In the genomic region with DNA sequence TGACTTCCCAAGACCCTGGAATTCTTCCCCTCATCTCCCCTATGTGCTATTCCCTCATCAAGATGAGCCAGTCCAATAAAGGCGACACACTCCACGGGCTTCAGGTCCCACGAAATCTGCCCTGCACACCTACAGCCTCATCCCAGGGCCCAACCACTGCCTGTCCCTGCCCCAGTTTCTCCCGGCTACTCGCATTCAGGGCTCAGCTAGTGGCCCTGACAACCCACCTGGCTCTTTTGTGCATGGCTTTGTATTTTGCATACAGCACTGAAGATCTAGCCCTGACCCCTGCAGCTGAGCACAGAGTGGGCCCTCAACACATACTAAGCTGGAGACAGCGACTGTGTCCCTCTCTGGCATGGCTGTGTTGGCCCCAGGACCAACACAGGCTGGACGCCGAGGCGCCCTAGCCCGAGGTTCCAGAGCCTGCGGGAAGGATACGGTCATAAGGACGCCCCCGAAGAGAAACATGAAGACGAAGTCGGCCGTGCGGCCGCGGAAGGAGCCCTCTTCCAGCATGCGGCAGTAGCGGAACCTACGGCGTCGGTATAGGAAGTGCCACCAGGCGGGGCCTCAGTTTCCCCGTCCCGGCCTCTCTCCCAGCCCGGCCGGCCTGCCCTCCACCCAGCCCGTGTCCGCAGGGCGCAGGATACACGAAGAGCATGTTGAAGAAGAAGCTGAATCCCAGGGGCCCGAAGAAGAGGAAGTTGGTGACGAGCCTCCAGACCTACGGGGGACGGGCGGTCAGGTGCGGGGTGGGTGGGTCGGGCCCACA, we compare ENCODE assay signal across 7 cellular contexts. TPM values are rescaled to one million over a fixed set of nuclear protein-coding genes. Genes with fewer than 3 reads are reported as not detected.
DNase-seq lines count a peak whose midpoint lies in the region; ATAC-seq lines count a peak whose summit lies in the region.

No MANE protein-coding gene starts in this region.

- H3K36me3 Mint-ChIP-seq in activated naive CD8-positive, alpha-beta T cell treated with anti-CD3 and anti-CD28 coated beads, Interleukin-2, amount 10 ng/mL, durations not matched to agents 7 days and 5 days: peaks cover 6% of the 10 kb centered on the region
- peaks cover 0 to 8% of the 10 kb centered on the region in 2 donors for H3K36me3 Mint-ChIP-seq in naive B cell

- H3K4me3 Mint-ChIP-seq in activated naive CD8-positive, alpha-beta T cell treated with anti-CD3 and anti-CD28 coated beads, Interleukin-2, amount 10 ng/mL, durations not matched to agents 7 days and 5 days: peak overlapping the region; percentile 91
- H3K4me3 Mint-ChIP-seq in naive B cell: peak overlapping the region; percentile 80 to 98 (median 96)

- peak overlapping the region; percentile 84 for H3K27ac Mint-ChIP-seq in activated naive CD8-positive, alpha-beta T cell treated with anti-CD3 and anti-CD28 coated beads, Interleukin-2, amount 10 ng/mL, durations not matched to agents 7 days and 5 days
- peak overlapping the region; percentile 92 to 100 (median 98) for H3K27ac Mint-ChIP-seq in naive B cell

- H3K9me3 Mint-ChIP-seq in activated naive CD8-positive, alpha-beta T cell treated with anti-CD3 and anti-CD28 coated beads, Interleukin-2, amount 10 ng/mL, durations not matched to agents 7 days and 5 days: no peaks in the 10 kb centered on the region
- H3K9me3 Mint-ChIP-seq in naive B cell: no peaks in the 10 kb centered on the region

- peaks cover 21% of the 10 kb centered on the region for H3K4me1 Mint-ChIP-seq in activated naive CD8-positive, alpha-beta T cell treated with anti-CD3 and anti-CD28 coated beads, Interleukin-2, amount 10 ng/mL, durations not matched to agents 7 days and 5 days
- peaks cover 56 to 69% (median 67%) of the 10 kb centered on the region in 3 donors for H3K4me1 Mint-ChIP-seq in naive B cell

- POLR2A ChIA-PET in activated naive CD8-positive, alpha-beta T cell treated with anti-CD3 and anti-CD28 coated beads, Interleukin-2, amount 10 ng/mL, durations not matched to agents 7 days and 5 days (lab: Charles Lee): interaction anchor here (0.8 to 1.5 kb wide), 4 partner anchors 17 to 71 kb away, joined by 3 to 4 read pairs (median 4); a partner anchor contains a TSS

- no peak for DNase-seq in activated naive CD8-positive, alpha-beta T cell treated with anti-CD3 and anti-CD28 coated beads, Interleukin-2, amount 10 ng/mL, durations not matched to agents 7 days and 5 days
- peak; percentile 85 for DNase-seq in naive B cell
- no peak for DNase-seq in D341Med (ENCODE audit: low spot score)
- no peak for DNase-seq in cerebellum (ENCODE audit: low spot score)

- H3K27me3 Mint-ChIP-seq in activated naive CD8-positive, alpha-beta T cell treated with anti-CD3 and anti-CD28 coated beads, Interleukin-2, amount 10 ng/mL, durations not matched to agents 7 days and 5 days: peaks cover 9% of the 10 kb centered on the region
- no peaks in the 10 kb centered on the region for H3K27me3 Mint-ChIP-seq in naive B cell

- ATAC-seq in GM19351 (IDR thresholded peaks at IDR 0.05; ENCODE audit: unreplicated experiment) (peak; percentile 6), HG03159 (IDR thresholded peaks at IDR 0.05; ENCODE audit: unreplicated experiment) (peak; percentile 17), naive B cell (ENCODE audit: low read depth in 2 of 2) (peak; percentile 48 to 51), GM19328 (IDR thresholded peaks at IDR 0.05; ENCODE audit: unreplicated experiment) (no peak)
- no peak for ATAC-seq in activated naive CD8-positive, alpha-beta T cell treated with anti-CD3 and anti-CD28 coated beads, Interleukin-2, amount 10 ng/mL, durations not matched to agents 7 days and 5 days (ENCODE audit: low read depth)

RNA-seq across cellular contexts. Expression of a gene that starts 0.7 kb away (rescaled TPM):
- 1 to 10 TPM; 9.6 to 9.9 TPM for total RNA-seq in activated naive CD8-positive, alpha-beta T cell treated with anti-CD3 and anti-CD28 coated beads, Interleukin-2, amount 10 ng/mL, durations not matched to agents 7 days and 5 days
- 10 to 100 TPM; 25.2 to 33.9 (median 26.4) TPM for polyA plus RNA-seq in naive B cell (ENCODE audit: low read depth in 6 of 6)
- total RNA-seq in cerebellum: 1.3 TPM

RNA-seq across cellular contexts. Expression of a gene that starts 19.6 kb away (rescaled TPM):
- 10 to 100 TPM; 10.0 to 12.1 TPM for total RNA-seq in activated naive CD8-positive, alpha-beta T cell treated with anti-CD3 and anti-CD28 coated beads, Interleukin-2, amount 10 ng/mL, durations not matched to agents 7 days and 5 days
- 10 to 100 TPM in 4 of 6 donors, 1 to 10 TPM in 2; 7.0 to 15.9 (median 10.9) TPM for polyA plus RNA-seq in naive B cell (ENCODE audit: low read depth in 6 of 6)
- total RNA-seq in cerebellum: 31.8 TPM

RNA-seq across cellular contexts. Expression of a gene that starts 51.3 kb away (rescaled TPM):
- total RNA-seq in activated naive CD8-positive, alpha-beta T cell treated with anti-CD3 and anti-CD28 coated beads, Interleukin-2, amount 10 ng/mL, durations not matched to agents 7 days and 5 days: 10 to 100 TPM; 81.2 to 82.8 TPM
- polyA plus RNA-seq in naive B cell (ENCODE audit: low read depth in 6 of 6): 10 to 100 TPM; 73.0 to 90.9 (median 78.1) TPM
- 36.8 TPM for total RNA-seq in cerebellum

RNA-seq across cellular contexts. Expression of a gene that starts 56.1 kb away (rescaled TPM):
- 100 to 1,000 TPM; 776 to 848 TPM for total RNA-seq in activated naive CD8-positive, alpha-beta T cell treated with anti-CD3 and anti-CD28 coated beads, Interleukin-2, amount 10 ng/mL, durations not matched to agents 7 days and 5 days
- 1,000 to 10,000 TPM in 2 of 6 donors, 100 to 1,000 TPM in 4; 853 to 1,113 (median 946) TPM for polyA plus RNA-seq in naive B cell (ENCODE audit: low read depth in 6 of 6)
- total RNA-seq in cerebellum: 95.4 TPM

Comparison
In these comparisons a context has a peak if more than half of its experiments do, and no peak if none do; other contexts are left out.
1. ATAC-seq: peak in GM19351 (single experiment), HG03159 (single experiment) and naive B cell (2 of 2); none in activated naive CD8-positive, alpha-beta T cell treated with anti-CD3 and anti-CD28 coated beads, Interleukin-2, amount 10 ng/mL, durations not matched to agents 7 days and 5 days (single experiment) and GM19328 (single experiment).